ENCODE assay signal across 1 cellular context in the genomic region with DNA sequence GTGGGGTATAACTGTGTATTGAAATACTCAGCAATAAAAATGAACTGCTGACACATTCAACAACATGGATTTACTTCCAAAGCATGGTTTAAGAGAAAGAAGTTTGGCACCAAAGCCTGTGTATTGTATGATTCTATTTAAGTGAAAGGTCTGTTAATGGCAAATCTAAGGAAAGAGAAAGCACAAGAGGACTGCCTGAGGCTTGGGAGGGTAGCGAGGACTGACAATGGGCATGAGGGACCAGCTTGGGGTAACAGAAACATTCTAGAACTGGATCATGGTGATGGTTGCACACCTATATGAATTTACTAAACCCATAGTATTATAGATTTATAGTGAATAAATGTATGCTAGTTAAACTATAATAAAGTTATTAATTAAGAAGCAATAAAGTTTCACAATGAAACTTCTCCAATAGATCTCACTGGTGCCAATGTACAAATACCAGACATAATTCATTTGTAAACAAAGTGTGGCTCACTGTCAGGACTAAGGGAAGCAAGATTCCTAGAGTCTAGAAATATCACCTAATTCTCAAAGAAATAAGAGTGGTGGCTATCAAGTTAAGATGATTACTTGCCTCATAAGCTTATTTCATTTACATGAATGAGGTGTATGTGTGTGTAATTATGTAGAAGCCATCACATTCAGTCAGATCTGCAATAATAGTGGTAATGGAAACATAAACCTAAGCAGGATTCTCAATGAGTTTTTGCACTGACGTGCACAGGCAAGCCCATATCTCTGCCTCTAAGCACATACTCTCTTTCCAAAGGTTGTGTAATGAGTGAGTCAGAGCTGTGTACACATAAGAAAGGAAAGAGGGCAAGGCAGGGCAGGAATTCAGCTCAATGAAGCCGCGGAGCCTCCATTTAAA.
TF ChIP-seq lines count a peak whose summit lies in the region.

No MANE protein-coding gene starts in this region.

TF ChIP-seq in HepG2, 621 proteins besides CTCF, POLR2A, EP300 and RAD21 (continued from another document and continues in another):
- no peak for TF ChIP-seq MZF1 (CRISPR knock-in tag; IDR thresholded peaks at IDR 0.05; ENCODE audit: borderline replicate concordance)
- TF ChIP-seq, protein P1, sequence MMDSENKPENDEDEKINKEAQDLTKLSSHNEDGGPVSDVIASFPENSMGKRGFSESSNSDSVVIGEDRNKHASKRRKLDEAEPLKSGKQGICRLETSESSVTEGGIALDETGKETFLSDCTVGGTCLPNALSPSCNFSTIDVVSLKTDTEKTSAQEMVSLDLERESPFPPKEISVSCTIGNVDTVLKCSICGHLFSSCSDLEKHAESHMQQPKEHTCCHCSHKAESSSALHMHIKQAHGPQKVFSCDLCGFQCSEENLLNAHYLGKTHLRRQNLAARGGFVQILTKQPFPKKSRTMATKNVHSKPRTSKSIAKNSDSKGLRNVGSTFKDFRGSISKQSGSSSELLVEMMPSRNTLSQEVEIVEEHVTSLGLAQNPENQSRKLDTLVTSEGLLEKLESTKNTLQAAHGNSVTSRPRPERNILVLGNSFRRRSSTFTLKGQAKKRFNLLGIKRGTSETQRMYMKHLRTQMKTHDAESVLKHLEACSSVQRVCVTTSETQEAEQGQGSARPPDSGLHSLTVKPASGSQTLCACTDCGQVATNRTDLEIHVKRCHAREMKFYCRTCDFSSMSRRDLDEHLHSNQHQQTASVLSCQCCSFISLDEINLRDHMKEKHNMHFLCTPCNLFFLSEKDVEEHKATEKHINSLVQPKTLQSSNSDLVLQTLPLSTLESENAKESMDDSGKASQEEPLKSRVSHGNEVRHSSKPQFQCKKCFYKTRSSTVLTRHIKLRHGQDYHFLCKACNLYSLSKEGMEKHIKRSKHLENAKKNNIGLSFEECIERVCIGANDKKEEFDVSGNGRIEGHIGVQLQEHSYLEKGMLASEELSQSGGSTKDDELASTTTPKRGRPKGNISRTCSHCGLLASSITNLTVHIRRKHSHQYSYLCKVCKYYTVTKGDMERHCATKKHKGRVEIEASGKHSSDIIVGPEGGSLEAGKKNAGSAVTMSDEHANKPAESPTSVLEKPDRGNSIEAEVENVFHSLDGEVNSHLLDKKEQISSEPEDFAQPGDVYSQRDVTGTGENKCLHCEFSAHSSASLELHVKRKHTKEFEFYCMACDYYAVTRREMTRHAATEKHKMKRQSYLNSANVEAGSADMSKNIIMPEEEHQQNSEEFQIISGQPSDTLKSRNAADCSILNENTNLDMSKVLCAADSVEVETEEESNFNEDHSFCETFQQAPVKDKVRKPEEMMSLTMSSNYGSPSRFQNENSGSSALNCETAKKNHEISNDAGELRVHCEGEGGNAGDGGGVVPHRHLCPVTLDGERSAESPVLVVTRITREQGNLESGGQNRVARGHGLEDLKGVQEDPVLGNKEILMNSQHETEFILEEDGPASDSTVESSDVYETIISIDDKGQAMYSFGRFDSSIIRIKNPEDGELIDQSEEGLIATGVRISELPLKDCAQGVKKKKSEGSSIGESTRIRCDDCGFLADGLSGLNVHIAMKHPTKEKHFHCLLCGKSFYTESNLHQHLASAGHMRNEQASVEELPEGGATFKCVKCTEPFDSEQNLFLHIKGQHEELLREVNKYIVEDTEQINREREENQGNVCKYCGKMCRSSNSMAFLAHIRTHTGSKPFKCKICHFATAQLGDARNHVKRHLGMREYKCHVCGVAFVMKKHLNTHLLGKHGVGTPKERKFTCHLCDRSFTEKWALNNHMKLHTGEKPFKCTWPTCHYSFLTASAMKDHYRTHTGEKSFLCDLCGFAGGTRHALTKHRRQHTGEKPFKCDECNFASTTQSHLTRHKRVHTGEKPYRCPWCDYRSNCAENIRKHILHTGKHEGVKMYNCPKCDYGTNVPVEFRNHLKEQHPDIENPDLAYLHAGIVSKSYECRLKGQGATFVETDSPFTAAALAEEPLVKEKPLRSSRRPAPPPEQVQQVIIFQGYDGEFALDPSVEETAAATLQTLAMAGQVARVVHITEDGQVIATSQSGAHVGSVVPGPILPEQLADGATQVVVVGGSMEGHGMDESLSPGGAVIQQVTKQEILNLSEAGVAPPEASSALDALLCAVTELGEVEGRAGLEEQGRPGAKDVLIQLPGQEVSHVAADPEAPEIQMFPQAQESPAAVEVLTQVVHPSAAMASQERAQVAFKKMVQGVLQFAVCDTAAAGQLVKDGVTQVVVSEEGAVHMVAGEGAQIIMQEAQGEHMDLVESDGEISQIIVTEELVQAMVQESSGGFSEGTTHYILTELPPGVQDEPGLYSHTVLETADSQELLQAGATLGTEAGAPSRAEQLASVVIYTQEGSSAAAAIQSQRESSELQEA (CRISPR knock-in tag; IDR thresholded peaks at IDR 0.05; ENCODE audit: not compliant biosample characterization), result no peak
- no peak for TF ChIP-seq ZNF619 (CRISPR knock-in tag; IDR thresholded peaks at IDR 0.05)
- no peak for TF ChIP-seq ZNF879 (CRISPR knock-in tag; IDR thresholded peaks at IDR 0.05)
- TF ChIP-seq ZSCAN25 (CRISPR knock-in tag; IDR thresholded peaks at IDR 0.05), result no peak
- no peak for TF ChIP-seq ZNF274 (CRISPR knock-in tag; IDR thresholded peaks at IDR 0.05)
- TF ChIP-seq, protein P2, sequence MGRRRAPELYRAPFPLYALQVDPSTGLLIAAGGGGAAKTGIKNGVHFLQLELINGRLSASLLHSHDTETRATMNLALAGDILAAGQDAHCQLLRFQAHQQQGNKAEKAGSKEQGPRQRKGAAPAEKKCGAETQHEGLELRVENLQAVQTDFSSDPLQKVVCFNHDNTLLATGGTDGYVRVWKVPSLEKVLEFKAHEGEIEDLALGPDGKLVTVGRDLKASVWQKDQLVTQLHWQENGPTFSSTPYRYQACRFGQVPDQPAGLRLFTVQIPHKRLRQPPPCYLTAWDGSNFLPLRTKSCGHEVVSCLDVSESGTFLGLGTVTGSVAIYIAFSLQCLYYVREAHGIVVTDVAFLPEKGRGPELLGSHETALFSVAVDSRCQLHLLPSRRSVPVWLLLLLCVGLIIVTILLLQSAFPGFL (CRISPR knock-in tag; IDR thresholded peaks at IDR 0.05), result no peak
- TF ChIP-seq, protein P3, sequence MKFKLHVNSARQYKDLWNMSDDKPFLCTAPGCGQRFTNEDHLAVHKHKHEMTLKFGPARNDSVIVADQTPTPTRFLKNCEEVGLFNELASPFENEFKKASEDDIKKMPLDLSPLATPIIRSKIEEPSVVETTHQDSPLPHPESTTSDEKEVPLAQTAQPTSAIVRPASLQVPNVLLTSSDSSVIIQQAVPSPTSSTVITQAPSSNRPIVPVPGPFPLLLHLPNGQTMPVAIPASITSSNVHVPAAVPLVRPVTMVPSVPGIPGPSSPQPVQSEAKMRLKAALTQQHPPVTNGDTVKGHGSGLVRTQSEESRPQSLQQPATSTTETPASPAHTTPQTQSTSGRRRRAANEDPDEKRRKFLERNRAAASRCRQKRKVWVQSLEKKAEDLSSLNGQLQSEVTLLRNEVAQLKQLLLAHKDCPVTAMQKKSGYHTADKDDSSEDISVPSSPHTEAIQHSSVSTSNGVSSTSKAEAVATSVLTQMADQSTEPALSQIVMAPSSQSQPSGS (CRISPR knock-in tag; IDR thresholded peaks at IDR 0.05), result peak; percentile 57
- TF ChIP-seq, protein P4, sequence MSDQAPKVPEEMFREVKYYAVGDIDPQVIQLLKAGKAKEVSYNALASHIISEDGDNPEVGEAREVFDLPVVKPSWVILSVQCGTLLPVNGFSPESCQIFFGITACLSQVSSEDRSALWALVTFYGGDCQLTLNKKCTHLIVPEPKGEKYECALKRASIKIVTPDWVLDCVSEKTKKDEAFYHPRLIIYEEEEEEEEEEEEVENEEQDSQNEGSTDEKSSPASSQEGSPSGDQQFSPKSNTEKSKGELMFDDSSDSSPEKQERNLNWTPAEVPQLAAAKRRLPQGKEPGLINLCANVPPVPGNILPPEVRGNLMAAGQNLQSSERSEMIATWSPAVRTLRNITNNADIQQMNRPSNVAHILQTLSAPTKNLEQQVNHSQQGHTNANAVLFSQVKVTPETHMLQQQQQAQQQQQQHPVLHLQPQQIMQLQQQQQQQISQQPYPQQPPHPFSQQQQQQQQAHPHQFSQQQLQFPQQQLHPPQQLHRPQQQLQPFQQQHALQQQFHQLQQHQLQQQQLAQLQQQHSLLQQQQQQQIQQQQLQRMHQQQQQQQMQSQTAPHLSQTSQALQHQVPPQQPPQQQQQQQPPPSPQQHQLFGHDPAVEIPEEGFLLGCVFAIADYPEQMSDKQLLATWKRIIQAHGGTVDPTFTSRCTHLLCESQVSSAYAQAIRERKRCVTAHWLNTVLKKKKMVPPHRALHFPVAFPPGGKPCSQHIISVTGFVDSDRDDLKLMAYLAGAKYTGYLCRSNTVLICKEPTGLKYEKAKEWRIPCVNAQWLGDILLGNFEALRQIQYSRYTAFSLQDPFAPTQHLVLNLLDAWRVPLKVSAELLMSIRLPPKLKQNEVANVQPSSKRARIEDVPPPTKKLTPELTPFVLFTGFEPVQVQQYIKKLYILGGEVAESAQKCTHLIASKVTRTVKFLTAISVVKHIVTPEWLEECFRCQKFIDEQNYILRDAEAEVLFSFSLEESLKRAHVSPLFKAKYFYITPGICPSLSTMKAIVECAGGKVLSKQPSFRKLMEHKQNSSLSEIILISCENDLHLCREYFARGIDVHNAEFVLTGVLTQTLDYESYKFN (CRISPR knock-in tag; conservative IDR thresholded peaks at IDR 0.05), result peak; percentile 94
- TF ChIP-seq, protein P5, sequence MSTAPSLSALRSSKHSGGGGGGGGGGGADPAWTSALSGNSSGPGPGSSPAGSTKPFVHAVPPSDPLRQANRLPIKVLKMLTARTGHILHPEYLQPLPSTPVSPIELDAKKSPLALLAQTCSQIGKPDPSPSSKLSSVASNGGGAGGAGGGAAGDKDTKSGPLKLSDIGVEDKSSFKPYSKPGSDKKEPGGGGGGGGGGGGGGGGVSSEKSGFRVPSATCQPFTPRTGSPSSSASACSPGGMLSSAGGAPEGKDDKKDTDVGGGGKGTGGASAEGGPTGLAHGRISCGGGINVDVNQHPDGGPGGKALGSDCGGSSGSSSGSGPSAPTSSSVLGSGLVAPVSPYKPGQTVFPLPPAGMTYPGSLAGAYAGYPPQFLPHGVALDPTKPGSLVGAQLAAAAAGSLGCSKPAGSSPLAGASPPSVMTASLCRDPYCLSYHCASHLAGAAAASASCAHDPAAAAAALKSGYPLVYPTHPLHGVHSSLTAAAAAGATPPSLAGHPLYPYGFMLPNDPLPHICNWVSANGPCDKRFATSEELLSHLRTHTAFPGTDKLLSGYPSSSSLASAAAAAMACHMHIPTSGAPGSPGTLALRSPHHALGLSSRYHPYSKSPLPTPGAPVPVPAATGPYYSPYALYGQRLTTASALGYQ (CRISPR knock-in tag; IDR thresholded peaks at IDR 0.05), result no peak
- no peak for TF ChIP-seq ZNF337 (CRISPR knock-in tag; IDR thresholded peaks at IDR 0.05; ENCODE audit: borderline replicate concordance, low read depth)
- TF ChIP-seq ATF7-NPFF (CRISPR knock-in tag; IDR thresholded peaks at IDR 0.05; ENCODE audit: low read depth), result no peak
- TF ChIP-seq U2AF1 (optimal IDR thresholded peaks at IDR 0.05; ENCODE audit: low read depth, low read length), result no peak
- TF ChIP-seq, protein P6, sequence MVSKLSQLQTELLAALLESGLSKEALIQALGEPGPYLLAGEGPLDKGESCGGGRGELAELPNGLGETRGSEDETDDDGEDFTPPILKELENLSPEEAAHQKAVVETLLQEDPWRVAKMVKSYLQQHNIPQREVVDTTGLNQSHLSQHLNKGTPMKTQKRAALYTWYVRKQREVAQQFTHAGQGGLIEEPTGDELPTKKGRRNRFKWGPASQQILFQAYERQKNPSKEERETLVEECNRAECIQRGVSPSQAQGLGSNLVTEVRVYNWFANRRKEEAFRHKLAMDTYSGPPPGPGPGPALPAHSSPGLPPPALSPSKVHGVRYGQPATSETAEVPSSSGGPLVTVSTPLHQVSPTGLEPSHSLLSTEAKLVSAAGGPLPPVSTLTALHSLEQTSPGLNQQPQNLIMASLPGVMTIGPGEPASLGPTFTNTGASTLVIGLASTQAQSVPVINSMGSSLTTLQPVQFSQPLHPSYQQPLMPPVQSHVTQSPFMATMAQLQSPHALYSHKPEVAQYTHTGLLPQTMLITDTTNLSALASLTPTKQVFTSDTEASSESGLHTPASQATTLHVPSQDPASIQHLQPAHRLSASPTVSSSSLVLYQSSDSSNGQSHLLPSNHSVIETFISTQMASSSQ (IDR thresholded peaks at IDR 0.05; ENCODE audit: low read depth), result 0 out of 2 replicates have a peak, but pooled peaks have one; percentile 24
- TF ChIP-seq, protein P6 (CRISPR knock-in tag; IDR thresholded peaks at IDR 0.05; ENCODE audit: borderline replicate concordance), result peak; percentile 64; the same call in 1 of the 2 replicates
- no peak for TF ChIP-seq FLYWCH1 (CRISPR knock-in tag; IDR thresholded peaks at IDR 0.05)
- TF ChIP-seq FOSL1 (CRISPR knock-in tag; IDR thresholded peaks at IDR 0.05; ENCODE audit: borderline replicate concordance), result peak; percentile 100
- no peak for TF ChIP-seq ZSCAN9 (CRISPR knock-in tag; IDR thresholded peaks at IDR 0.05; ENCODE audit: borderline replicate concordance)
- no peak for TF ChIP-seq TEAD2 (CRISPR knock-in tag; IDR thresholded peaks at IDR 0.05)
- TF ChIP-seq ATF1 (CRISPR knock-in tag; IDR thresholded peaks at IDR 0.05), result no peak
- TF ChIP-seq PPARG (CRISPR knock-in tag; conservative IDR thresholded peaks at IDR 0.05), result no peak
- no peak for TF ChIP-seq BORCS8-MEF2B (CRISPR knock-in tag; IDR thresholded peaks at IDR 0.05)
- no peak for TF ChIP-seq ZBTB1 (CRISPR knock-in tag; IDR thresholded peaks at IDR 0.05; ENCODE audit: borderline replicate concordance)
- no peak for TF ChIP-seq CHD2 (IDR thresholded peaks at IDR 0.05; ENCODE audit: low read depth, low read length)
- TF ChIP-seq NFKB2 (CRISPR knock-in tag; IDR thresholded peaks at IDR 0.05; ENCODE audit: borderline replicate concordance), result no peak
- TF ChIP-seq, protein P7, sequence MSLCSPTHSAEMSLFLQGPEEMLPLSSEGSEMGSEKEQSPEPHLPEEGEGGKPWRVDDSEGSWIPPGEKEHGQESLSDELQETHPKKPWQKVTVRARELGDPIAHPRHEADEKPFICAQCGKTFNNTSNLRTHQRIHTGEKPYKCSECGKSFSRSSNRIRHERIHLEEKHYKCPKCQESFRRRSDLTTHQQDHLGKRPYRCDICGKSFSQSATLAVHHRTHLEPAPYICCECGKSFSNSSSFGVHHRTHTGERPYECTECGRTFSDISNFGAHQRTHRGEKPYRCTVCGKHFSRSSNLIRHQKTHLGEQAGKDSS (CRISPR knock-in tag; IDR thresholded peaks at IDR 0.05; ENCODE audit: borderline replicate concordance, low read depth), result no peak; the same call in 1 of the 2 replicates
- no peak for TF ChIP-seq FOXC1 (CRISPR knock-in tag; IDR thresholded peaks at IDR 0.05; ENCODE audit: borderline replicate concordance)
- TF ChIP-seq ZNF350 (CRISPR knock-in tag; IDR thresholded peaks at IDR 0.05; ENCODE audit: borderline replicate concordance, low read depth), result no peak
